Comparison of ENCODE assay signal across 1 cellular context in genomic region chr6:3789896-3790558, GRCh38.
TF ChIP-seq lines count a peak whose summit lies in the region.

No MANE protein-coding gene starts in this region.

TF ChIP-seq in HepG2, 621 proteins besides CTCF, POLR2A, EP300 and RAD21 (continued from another document and continues in another):
- TF ChIP-seq ZNF800 (CRISPR knock-in tag; IDR thresholded peaks at IDR 0.05) (peak; percentile 43), POLR2AphosphoS5 (IDR thresholded peaks at IDR 0.05; ENCODE audit: low read depth, low read length) (peak; percentile 51), SRSF1 (optimal IDR thresholded peaks at IDR 0.05; ENCODE audit: low read depth, low read length) (no peak), CC2D1A (CRISPR knock-in tag; IDR thresholded peaks at IDR 0.05) (0 out of 2 replicates have a peak, but pooled peaks have one; percentile 26), ISX (CRISPR knock-in tag; conservative IDR thresholded peaks at IDR 0.05) (no peak), ZFP62 (CRISPR knock-in tag; IDR thresholded peaks at IDR 0.05) (no peak), SMARCC2 (IDR thresholded peaks at IDR 0.05) (no peak), ZSCAN20 (CRISPR knock-in tag; IDR thresholded peaks at IDR 0.05; ENCODE audit: borderline replicate concordance) (0 out of 2 replicates have a peak, but pooled peaks have one; percentile 81), ZSCAN25 (CRISPR knock-in tag; IDR thresholded peaks at IDR 0.05) (no peak), ZFP36 (IDR thresholded peaks at IDR 0.05; ENCODE audit: borderline replicate concordance, low read depth, low read length, partially characterized antibody) (no peak), ZNF235 (CRISPR knock-in tag; IDR thresholded peaks at IDR 0.05; ENCODE audit: borderline replicate concordance) (no peak), ETV5 (CRISPR knock-in tag; IDR thresholded peaks at IDR 0.05; ENCODE audit: borderline replicate concordance) (peak; percentile 84), TBP (CRISPR knock-in tag; IDR thresholded peaks at IDR 0.05) (no peak), E2F5 (CRISPR knock-in tag; conservative IDR thresholded peaks at IDR 0.05) (no peak), ZNF558 (CRISPR knock-in tag; IDR thresholded peaks at IDR 0.05; ENCODE audit: borderline replicate concordance) (no peak), ZFP36L2 (CRISPR knock-in tag; IDR thresholded peaks at IDR 0.05) (no peak), CEBPB (IDR thresholded peaks at IDR 0.05; ENCODE audit: borderline replicate concordance, low read depth, low read length) (peak; percentile 91), HNRNPL (IDR thresholded peaks at IDR 0.05; ENCODE audit: low read depth, low read length) (no peak), AHR (CRISPR knock-in tag; IDR thresholded peaks at IDR 0.05) (no peak), ATF7-NPFF (CRISPR knock-in tag; IDR thresholded peaks at IDR 0.05; ENCODE audit: low read depth) (no peak), ADNP (CRISPR knock-in tag; IDR thresholded peaks at IDR 0.05) (peak; percentile 36; the same call in 1 of the 2 replicates), SATB2 (CRISPR knock-in tag; IDR thresholded peaks at IDR 0.05) (peak; percentile 81; the same call in 1 of the 2 replicates), RARA (CRISPR knock-in tag; IDR thresholded peaks at IDR 0.05) (peak; percentile 51; the same call in 1 of the 2 replicates), ZNF143 (CRISPR knock-in tag; IDR thresholded peaks at IDR 0.05) (0 out of 2 replicates have a peak, but pooled peaks have one; percentile 5), ZNF318 (CRISPR knock-in tag; IDR thresholded peaks at IDR 0.05) (no peak), ZNF142 (CRISPR knock-in tag; IDR thresholded peaks at IDR 0.05) (peak; percentile 67; the same call in 1 of the 2 replicates), ARID5B (CRISPR knock-in tag; IDR thresholded peaks at IDR 0.05) (peak; percentile 59; the same call in 1 of the 2 replicates), SP4 (CRISPR knock-in tag; IDR thresholded peaks at IDR 0.05) (no peak), ZBTB43 (CRISPR knock-in tag; conservative IDR thresholded peaks at IDR 0.05) (no peak), HOXA5 (CRISPR knock-in tag; IDR thresholded peaks at IDR 0.05) (peak; percentile 67; the same call in 1 of the 2 replicates), ZNF747 (CRISPR knock-in tag; IDR thresholded peaks at IDR 0.05; ENCODE audit: borderline replicate concordance) (no peak), SMARCE1 (IDR thresholded peaks at IDR 0.05; ENCODE audit: borderline replicate concordance) (no peak), POGK (CRISPR knock-in tag; conservative IDR thresholded peaks at IDR 0.05) (0 out of 2 replicates have a peak, but pooled peaks have one; percentile 27), HMG20A (CRISPR knock-in tag; IDR thresholded peaks at IDR 0.05; ENCODE audit: borderline replicate concordance) (peak; percentile 51; the same call in 1 of the 2 replicates)
